ENCODE assay signal across 1 cellular context in the genomic region with DNA sequence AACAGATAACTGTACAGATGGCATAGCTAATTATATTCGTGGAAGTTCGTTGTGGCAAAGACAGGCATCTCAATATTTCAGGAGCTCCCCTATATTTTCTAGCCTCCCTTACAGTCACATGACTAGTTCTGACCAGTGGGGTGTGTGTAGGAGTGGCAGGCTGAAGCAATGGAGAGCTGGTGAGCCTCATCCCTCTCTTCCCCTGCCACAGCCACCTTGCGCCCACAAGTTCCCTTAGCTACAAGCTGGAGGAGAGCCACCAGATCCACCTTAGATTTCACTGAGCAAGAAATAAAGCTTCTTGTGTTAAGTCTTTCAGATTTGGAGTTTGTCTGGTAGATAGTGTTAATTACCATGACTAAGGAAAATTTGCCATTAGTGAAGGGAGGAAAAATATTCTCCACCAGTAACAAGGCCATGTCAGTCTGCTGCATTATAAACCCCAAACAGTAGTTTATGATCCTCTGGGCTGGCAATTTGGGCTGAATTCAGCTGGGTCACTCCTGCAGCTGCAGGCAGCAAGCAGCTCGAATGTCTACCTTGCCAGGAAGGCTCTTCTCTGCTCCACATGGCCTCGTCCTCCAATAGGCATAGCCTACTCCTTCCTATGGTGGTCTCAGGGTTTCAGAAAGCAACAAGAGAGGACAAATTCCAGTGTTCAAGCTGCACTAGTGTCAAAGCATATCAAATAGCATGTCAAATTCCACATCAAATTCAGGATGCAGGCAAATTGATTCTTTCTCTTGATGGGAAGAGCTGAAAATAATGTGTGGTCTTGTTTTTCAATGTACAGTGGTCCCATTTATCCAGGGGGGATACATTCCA.
TF ChIP-seq lines count a peak whose summit lies in the region.

No MANE protein-coding gene starts in this region.

TF ChIP-seq in K562, 482 proteins besides CTCF, POLR2A, EP300 and RAD21 (continues in another document):
- TF ChIP-seq ZBTB17 (CRISPR knock-in tag; IDR thresholded peaks at IDR 0.05), result peak; percentile 92
- TF ChIP-seq, protein P1, sequence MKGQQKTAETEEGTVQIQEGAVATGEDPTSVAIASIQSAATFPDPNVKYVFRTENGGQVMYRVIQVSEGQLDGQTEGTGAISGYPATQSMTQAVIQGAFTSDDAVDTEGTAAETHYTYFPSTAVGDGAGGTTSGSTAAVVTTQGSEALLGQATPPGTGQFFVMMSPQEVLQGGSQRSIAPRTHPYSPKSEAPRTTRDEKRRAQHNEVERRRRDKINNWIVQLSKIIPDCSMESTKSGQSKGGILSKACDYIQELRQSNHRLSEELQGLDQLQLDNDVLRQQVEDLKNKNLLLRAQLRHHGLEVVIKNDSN (CRISPR knock-in tag; IDR thresholded peaks at IDR 0.05), result peak; percentile 85
- peak; percentile 24; the same call in 1 of the 2 replicates for TF ChIP-seq TCF3 (CRISPR knock-in tag; IDR thresholded peaks at IDR 0.05)
- TF ChIP-seq MXI1 (IDR thresholded peaks at IDR 0.05; ENCODE audit: low read depth, low read length), result no peak
- TF ChIP-seq, protein P2, sequence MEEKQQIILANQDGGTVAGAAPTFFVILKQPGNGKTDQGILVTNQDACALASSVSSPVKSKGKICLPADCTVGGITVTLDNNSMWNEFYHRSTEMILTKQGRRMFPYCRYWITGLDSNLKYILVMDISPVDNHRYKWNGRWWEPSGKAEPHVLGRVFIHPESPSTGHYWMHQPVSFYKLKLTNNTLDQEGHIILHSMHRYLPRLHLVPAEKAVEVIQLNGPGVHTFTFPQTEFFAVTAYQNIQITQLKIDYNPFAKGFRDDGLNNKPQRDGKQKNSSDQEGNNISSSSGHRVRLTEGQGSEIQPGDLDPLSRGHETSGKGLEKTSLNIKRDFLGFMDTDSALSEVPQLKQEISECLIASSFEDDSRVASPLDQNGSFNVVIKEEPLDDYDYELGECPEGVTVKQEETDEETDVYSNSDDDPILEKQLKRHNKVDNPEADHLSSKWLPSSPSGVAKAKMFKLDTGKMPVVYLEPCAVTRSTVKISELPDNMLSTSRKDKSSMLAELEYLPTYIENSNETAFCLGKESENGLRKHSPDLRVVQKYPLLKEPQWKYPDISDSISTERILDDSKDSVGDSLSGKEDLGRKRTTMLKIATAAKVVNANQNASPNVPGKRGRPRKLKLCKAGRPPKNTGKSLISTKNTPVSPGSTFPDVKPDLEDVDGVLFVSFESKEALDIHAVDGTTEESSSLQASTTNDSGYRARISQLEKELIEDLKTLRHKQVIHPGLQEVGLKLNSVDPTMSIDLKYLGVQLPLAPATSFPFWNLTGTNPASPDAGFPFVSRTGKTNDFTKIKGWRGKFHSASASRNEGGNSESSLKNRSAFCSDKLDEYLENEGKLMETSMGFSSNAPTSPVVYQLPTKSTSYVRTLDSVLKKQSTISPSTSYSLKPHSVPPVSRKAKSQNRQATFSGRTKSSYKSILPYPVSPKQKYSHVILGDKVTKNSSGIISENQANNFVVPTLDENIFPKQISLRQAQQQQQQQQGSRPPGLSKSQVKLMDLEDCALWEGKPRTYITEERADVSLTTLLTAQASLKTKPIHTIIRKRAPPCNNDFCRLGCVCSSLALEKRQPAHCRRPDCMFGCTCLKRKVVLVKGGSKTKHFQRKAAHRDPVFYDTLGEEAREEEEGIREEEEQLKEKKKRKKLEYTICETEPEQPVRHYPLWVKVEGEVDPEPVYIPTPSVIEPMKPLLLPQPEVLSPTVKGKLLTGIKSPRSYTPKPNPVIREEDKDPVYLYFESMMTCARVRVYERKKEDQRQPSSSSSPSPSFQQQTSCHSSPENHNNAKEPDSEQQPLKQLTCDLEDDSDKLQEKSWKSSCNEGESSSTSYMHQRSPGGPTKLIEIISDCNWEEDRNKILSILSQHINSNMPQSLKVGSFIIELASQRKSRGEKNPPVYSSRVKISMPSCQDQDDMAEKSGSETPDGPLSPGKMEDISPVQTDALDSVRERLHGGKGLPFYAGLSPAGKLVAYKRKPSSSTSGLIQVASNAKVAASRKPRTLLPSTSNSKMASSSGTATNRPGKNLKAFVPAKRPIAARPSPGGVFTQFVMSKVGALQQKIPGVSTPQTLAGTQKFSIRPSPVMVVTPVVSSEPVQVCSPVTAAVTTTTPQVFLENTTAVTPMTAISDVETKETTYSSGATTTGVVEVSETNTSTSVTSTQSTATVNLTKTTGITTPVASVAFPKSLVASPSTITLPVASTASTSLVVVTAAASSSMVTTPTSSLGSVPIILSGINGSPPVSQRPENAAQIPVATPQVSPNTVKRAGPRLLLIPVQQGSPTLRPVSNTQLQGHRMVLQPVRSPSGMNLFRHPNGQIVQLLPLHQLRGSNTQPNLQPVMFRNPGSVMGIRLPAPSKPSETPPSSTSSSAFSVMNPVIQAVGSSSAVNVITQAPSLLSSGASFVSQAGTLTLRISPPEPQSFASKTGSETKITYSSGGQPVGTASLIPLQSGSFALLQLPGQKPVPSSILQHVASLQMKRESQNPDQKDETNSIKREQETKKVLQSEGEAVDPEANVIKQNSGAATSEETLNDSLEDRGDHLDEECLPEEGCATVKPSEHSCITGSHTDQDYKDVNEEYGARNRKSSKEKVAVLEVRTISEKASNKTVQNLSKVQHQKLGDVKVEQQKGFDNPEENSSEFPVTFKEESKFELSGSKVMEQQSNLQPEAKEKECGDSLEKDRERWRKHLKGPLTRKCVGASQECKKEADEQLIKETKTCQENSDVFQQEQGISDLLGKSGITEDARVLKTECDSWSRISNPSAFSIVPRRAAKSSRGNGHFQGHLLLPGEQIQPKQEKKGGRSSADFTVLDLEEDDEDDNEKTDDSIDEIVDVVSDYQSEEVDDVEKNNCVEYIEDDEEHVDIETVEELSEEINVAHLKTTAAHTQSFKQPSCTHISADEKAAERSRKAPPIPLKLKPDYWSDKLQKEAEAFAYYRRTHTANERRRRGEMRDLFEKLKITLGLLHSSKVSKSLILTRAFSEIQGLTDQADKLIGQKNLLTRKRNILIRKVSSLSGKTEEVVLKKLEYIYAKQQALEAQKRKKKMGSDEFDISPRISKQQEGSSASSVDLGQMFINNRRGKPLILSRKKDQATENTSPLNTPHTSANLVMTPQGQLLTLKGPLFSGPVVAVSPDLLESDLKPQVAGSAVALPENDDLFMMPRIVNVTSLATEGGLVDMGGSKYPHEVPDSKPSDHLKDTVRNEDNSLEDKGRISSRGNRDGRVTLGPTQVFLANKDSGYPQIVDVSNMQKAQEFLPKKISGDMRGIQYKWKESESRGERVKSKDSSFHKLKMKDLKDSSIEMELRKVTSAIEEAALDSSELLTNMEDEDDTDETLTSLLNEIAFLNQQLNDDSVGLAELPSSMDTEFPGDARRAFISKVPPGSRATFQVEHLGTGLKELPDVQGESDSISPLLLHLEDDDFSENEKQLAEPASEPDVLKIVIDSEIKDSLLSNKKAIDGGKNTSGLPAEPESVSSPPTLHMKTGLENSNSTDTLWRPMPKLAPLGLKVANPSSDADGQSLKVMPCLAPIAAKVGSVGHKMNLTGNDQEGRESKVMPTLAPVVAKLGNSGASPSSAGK (IDR thresholded peaks at IDR 0.05), result peak; percentile 48; the same call in 1 of the 2 replicates
- TF ChIP-seq, protein P3, sequence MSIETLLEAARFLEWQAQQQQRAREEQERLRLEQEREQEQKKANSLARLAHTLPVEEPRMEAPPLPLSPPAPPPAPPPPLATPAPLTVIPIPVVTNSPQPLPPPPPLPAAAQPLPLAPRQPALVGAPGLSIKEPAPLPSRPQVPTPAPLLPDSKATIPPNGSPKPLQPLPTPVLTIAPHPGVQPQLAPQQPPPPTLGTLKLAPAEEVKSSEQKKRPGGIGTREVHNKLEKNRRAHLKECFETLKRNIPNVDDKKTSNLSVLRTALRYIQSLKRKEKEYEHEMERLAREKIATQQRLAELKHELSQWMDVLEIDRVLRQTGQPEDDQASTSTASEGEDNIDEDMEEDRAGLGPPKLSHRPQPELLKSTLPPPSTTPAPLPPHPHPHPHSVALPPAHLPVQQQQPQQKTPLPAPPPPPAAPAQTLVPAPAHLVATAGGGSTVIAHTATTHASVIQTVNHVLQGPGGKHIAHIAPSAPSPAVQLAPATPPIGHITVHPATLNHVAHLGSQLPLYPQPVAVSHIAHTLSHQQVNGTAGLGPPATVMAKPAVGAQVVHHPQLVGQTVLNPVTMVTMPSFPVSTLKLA (conservative IDR thresholded peaks at IDR 0.05), result no peak
- TF ChIP-seq ZNF76 (CRISPR knock-in tag; IDR thresholded peaks at IDR 0.05; ENCODE audit: borderline replicate concordance), result 0 out of 2 replicates have a peak, but pooled peaks have one; percentile 31
- TF ChIP-seq HDAC8 (tag; IDR thresholded peaks at IDR 0.05), result 0 out of 2 replicates have a peak, but pooled peaks have one; percentile 8
- TF ChIP-seq MAFF (IDR thresholded peaks at IDR 0.05; ENCODE audit: low read length), result peak; percentile 51; the same call in 1 of the 2 replicates
- TF ChIP-seq SMARCE1 (IDR thresholded peaks at IDR 0.05), result 0 out of 2 replicates have a peak, but pooled peaks have one; percentile 17
- 0 out of 2 replicates have a peak, but pooled peaks have one; percentile 6 for TF ChIP-seq ELF2 (CRISPR knock-in tag; IDR thresholded peaks at IDR 0.05)
- TF ChIP-seq CXXC5 (CRISPR knock-in tag; IDR thresholded peaks at IDR 0.05), result peak; percentile 39
- peak; percentile 78 for TF ChIP-seq BACH1 (tag; IDR thresholded peaks at IDR 0.05)
- TF ChIP-seq SP1 (CRISPR knock-in tag; IDR thresholded peaks at IDR 0.05), result peak; percentile 35; the same call in 1 of the 2 replicates
- TF ChIP-seq, protein P4, sequence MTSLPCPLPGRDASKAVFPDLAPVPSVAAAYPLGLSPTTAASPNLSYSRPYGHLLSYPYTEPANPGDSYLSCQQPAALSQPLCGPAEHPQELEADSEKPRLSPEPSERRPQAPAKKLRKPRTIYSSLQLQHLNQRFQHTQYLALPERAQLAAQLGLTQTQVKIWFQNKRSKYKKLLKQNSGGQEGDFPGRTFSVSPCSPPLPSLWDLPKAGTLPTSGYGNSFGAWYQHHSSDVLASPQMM (CRISPR knock-in tag; IDR thresholded peaks at IDR 0.05), result no peak
- TF ChIP-seq NFATC3 (IDR thresholded peaks at IDR 0.05), result no peak
- TF ChIP-seq ZNF324 (CRISPR knock-in tag; IDR thresholded peaks at IDR 0.05), result no peak
- 0 out of 2 replicates have a peak, but pooled peaks have one; percentile 79 for TF ChIP-seq RHOXF2B (CRISPR knock-in tag; conservative IDR thresholded peaks at IDR 0.05)
- TF ChIP-seq NFRKB (IDR thresholded peaks at IDR 0.05; ENCODE audit: low read depth), result 0 out of 2 replicates have a peak, but pooled peaks have one; percentile 49
- 0 out of 2 replicates have a peak, but pooled peaks have one; percentile 35 for TF ChIP-seq HDAC2 (IDR thresholded peaks at IDR 0.05)
- 0 out of 4 replicates have a peak, but pooled peaks of 1 of the 2 experiments have one; percentile 14 for TF ChIP-seq HDAC1 (IDR thresholded peaks at IDR 0.05)
- TF ChIP-seq RBFOX2 (IDR thresholded peaks at IDR 0.05; ENCODE audit: low read depth, low read length), result peak; percentile 54; the same call in 1 of the 2 replicates
- peak; percentile 84 for TF ChIP-seq MAFG (tag; conservative IDR thresholded peaks at IDR 0.05)
- 0 out of 4 replicates have a peak, but pooled peaks of 1 of the 2 experiments have one; percentile 21 for TF ChIP-seq RCOR1 (IDR thresholded peaks at IDR 0.05; ENCODE audit: borderline replicate concordance in 1 of 2, low read depth in 2 of 2, low read length in 2 of 2)
- TF ChIP-seq, protein P5, sequence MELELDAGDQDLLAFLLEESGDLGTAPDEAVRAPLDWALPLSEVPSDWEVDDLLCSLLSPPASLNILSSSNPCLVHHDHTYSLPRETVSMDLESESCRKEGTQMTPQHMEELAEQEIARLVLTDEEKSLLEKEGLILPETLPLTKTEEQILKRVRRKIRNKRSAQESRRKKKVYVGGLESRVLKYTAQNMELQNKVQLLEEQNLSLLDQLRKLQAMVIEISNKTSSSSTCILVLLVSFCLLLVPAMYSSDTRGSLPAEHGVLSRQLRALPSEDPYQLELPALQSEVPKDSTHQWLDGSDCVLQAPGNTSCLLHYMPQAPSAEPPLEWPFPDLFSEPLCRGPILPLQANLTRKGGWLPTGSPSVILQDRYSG (tag; conservative IDR thresholded peaks at IDR 0.05; ENCODE audit: low read depth), result 0 out of 2 replicates have a peak, but pooled peaks have one; percentile 41
- TF ChIP-seq, protein P6, sequence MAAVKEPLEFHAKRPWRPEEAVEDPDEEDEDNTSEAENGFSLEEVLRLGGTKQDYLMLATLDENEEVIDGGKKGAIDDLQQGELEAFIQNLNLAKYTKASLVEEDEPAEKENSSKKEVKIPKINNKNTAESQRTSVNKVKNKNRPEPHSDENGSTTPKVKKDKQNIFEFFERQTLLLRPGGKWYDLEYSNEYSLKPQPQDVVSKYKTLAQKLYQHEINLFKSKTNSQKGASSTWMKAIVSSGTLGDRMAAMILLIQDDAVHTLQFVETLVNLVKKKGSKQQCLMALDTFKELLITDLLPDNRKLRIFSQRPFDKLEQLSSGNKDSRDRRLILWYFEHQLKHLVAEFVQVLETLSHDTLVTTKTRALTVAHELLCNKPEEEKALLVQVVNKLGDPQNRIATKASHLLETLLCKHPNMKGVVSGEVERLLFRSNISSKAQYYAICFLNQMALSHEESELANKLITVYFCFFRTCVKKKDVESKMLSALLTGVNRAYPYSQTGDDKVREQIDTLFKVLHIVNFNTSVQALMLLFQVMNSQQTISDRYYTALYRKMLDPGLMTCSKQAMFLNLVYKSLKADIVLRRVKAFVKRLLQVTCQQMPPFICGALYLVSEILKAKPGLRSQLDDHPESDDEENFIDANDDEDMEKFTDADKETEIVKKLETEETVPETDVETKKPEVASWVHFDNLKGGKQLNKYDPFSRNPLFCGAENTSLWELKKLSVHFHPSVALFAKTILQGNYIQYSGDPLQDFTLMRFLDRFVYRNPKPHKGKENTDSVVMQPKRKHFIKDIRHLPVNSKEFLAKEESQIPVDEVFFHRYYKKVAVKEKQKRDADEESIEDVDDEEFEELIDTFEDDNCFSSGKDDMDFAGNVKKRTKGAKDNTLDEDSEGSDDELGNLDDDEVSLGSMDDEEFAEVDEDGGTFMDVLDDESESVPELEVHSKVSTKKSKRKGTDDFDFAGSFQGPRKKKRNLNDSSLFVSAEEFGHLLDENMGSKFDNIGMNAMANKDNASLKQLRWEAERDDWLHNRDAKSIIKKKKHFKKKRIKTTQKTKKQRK (IDR thresholded peaks at IDR 0.05; ENCODE audit: borderline replicate concordance, low read depth, low read length), result no peak
- peak; percentile 95 for TF ChIP-seq TOE1 (IDR thresholded peaks at IDR 0.05; ENCODE audit: borderline replicate concordance)
- 0 out of 2 replicates have a peak, but pooled peaks have one; percentile 71 for TF ChIP-seq TOE1 (CRISPR knock-in tag; IDR thresholded peaks at IDR 0.05; ENCODE audit: borderline replicate concordance, low read depth)
- TF ChIP-seq, protein P7, sequence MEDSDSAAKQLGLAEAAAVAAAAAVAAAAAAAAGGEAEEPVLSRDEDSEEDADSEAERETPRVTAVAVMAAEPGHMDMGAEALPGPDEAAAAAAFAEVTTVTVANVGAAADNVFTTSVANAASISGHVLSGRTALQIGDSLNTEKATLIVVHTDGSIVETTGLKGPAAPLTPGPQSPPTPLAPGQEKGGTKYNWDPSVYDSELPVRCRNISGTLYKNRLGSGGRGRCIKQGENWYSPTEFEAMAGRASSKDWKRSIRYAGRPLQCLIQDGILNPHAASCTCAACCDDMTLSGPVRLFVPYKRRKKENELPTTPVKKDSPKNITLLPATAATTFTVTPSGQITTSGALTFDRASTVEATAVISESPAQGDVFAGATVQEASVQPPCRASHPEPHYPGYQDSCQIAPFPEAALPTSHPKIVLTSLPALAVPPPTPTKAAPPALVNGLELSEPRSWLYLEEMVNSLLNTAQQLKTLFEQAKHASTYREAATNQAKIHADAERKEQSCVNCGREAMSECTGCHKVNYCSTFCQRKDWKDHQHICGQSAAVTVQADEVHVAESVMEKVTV (CRISPR knock-in tag; IDR thresholded peaks at IDR 0.05), result 0 out of 2 replicates have a peak, but pooled peaks have one; percentile 26
- TF ChIP-seq DPF2 (IDR thresholded peaks at IDR 0.05), result peak; percentile 52; the same call in 1 of the 2 replicates
- TF ChIP-seq C11orf30 (IDR thresholded peaks at IDR 0.05; ENCODE audit: low read depth), result peak; percentile 86
- no peak for TF ChIP-seq SRSF1 (IDR thresholded peaks at IDR 0.05; ENCODE audit: low read depth, low read length)
- peak in 1 of 2 experiments; percentile 37; a peak in 1 of 4 replicates for TF ChIP-seq TEAD1 (CRISPR knock-in tag; IDR thresholded peaks at IDR 0.05)
- TF ChIP-seq NFE2 (IDR thresholded peaks at IDR 0.05; ENCODE audit: low read depth), result peak; percentile 82
- TF ChIP-seq CBFA2T3 (IDR thresholded peaks at IDR 0.05), result 0 out of 2 replicates have a peak, but pooled peaks have one; percentile 7
